Comparison of ENCODE assay signal across 8 cellular contexts in genomic region chr9:136784249-136784996, GRCh38. TPM values are rescaled to one million over a fixed set of nuclear protein-coding genes. Genes with fewer than 3 reads are reported as not detected.
DNase-seq lines count a peak whose midpoint lies in the region; FAIRE-seq and TF ChIP-seq lines count a peak whose summit lies in the region.

No MANE protein-coding gene starts in this region.

- TF ChIP-seq CTCF in esophagus squamous epithelium (IDR thresholded peaks at IDR 0.05), result peak; percentile 44 to 67 (median 56)
- peak; percentile 51 to 75 (median 52) for TF ChIP-seq CTCF in transverse colon (IDR thresholded peaks at IDR 0.05)

- peak overlapping the region; percentile 68 for H3K27ac Mint-ChIP-seq in activated naive CD4-positive, alpha-beta T cell treated with anti-CD3 and anti-CD28 coated beads, Interleukin-2, amount 50 U/mL, for 24 hours

- 22 to 32% methylated on average over 8 to 9 of the region's 9 CpGs for WGBS in esophagus squamous epithelium, 2 donors
- 23 to 40% methylated on average over 5 to 9 of the region's 9 CpGs for WGBS in transverse colon (ENCODE audit: low coverage in 1 of 2), 2 donors

- H3K36me3 ChIP-seq in esophagus squamous epithelium (no peaks in the 10 kb centered on the region), transverse colon (no peaks in the 10 kb centered on the region)

- TF ChIP-seq POLR2A in esophagus squamous epithelium (IDR thresholded peaks at IDR 0.05), result no peak
- TF ChIP-seq POLR2A in transverse colon (IDR thresholded peaks at IDR 0.05), result no peak
- no peak for TF ChIP-seq POLR2A in GM12891 (IDR thresholded peaks at IDR 0.05; ENCODE audit: low read depth, low read length)

- H3K9me3 ChIP-seq in esophagus squamous epithelium, result no peaks in the 10 kb centered on the region
- H3K9me3 ChIP-seq in transverse colon, result no peaks in the 10 kb centered on the region

- no peak for FAIRE-seq in GM12891 (lab: Jason Lieb, UNC)

- H3K4me3 ChIP-seq in esophagus squamous epithelium (no peak overlapping the region), transverse colon (no peak overlapping the region)

- H3K27me3 ChIP-seq in esophagus squamous epithelium (no peaks in the 10 kb centered on the region), transverse colon (no peaks in the 10 kb centered on the region)

- TF ChIP-seq EP300 in transverse colon (IDR thresholded peaks at IDR 0.05; ENCODE audit: low read depth), result no peak

- no peaks in the 10 kb centered on the region for H3K36me3 Mint-ChIP-seq in activated naive CD4-positive, alpha-beta T cell treated with anti-CD3 and anti-CD28 coated beads, Interleukin-2, amount 50 U/mL, for 24 hours

- peaks cover 12% of the 10 kb centered on the region for H3K4me1 Mint-ChIP-seq in activated naive CD4-positive, alpha-beta T cell treated with anti-CD3 and anti-CD28 coated beads, Interleukin-2, amount 50 U/mL, for 24 hours

- no peak overlapping the region for H3K4me3 Mint-ChIP-seq in activated naive CD4-positive, alpha-beta T cell treated with anti-CD3 and anti-CD28 coated beads, Interleukin-2, amount 50 U/mL, for 24 hours

- peaks cover 0 to 7% (median 0%) of the 10 kb centered on the region in 3 donors for H3K4me1 ChIP-seq in esophagus squamous epithelium
- peaks cover 4 to 21% (median 14%) of the 10 kb centered on the region in 4 donors for H3K4me1 ChIP-seq in transverse colon

- intact Hi-C loops in esophagus squamous epithelium (cut with DNase I) (loop anchor here (5.0 kb wide), 1 partner anchor 248 kb away; the partner anchor contains the start of gene FUT7), transverse colon (cut with DNase I; ENCODE audit: low total_unique reads) (no loop called here)

- no peaks in the 10 kb centered on the region for H3K27me3 Mint-ChIP-seq in activated naive CD4-positive, alpha-beta T cell treated with anti-CD3 and anti-CD28 coated beads, Interleukin-2, amount 50 U/mL, for 24 hours

- no peak for DNase-seq in activated naive CD4-positive, alpha-beta T cell (lab: John Stamatoyannopoulos, UW)
- DNase-seq in NOMO-1 treated with DMSO at 0.1 percent for 48 hours (lab: John Stamatoyannopoulos, UW; ENCODE audit: unreplicated experiment) (peak; percentile 64), esophagus squamous epithelium (lab: John Stamatoyannopoulos, UW) (no peak), transverse colon (no peak), GM12891 (ENCODE audit: insufficient read length, low spot score) (no peak), GM19240 (ENCODE audit: insufficient read length, low spot score) (no peak), SW480 (ENCODE audit: low spot score) (no peak)

- no peak overlapping the region for H3K27ac ChIP-seq in esophagus squamous epithelium
- no peak overlapping the region for H3K27ac ChIP-seq in transverse colon

- H3K9me3 Mint-ChIP-seq in activated naive CD4-positive, alpha-beta T cell treated with anti-CD3 and anti-CD28 coated beads, Interleukin-2, amount 50 U/mL, for 24 hours, result no peaks in the 10 kb centered on the region

- in situ Hi-C loops in transverse colon (cut with MboI; ENCODE audit: low pct_ligation_motif_present in 1 of 4, low pct_unique_long_range_greater_than_20kb in 1 of 4, low sequenced_read_pairs in 3 of 4), result loop anchor here (10.0 to 25.0 kb wide), 3 partner anchors 250 to 260 kb away; partner anchors contain the start of genes FUT7 (in 3 of the 4), NPDC1 (in 3 of the 4) and ABCA2 (in 2 of the 4)

TF ChIP-seq in GM12891, 5 proteins besides CTCF, POLR2A, EP300 and RAD21:
- TF ChIP-seq POU2F2 (IDR thresholded peaks at IDR 0.05; ENCODE audit: low read depth, low read length) (no peak), TAF1 (IDR thresholded peaks at IDR 0.05; ENCODE audit: low read depth, low read length) (no peak), SPI1 (IDR thresholded peaks at IDR 0.05; ENCODE audit: low read depth, low read length) (no peak), POLR2AphosphoS5 (IDR thresholded peaks at IDR 0.05; ENCODE audit: low read depth, low read length) (no peak), PAX5 (IDR thresholded peaks at IDR 0.05; ENCODE audit: insufficient read depth, low read length, severe bottlenecking) (no peak)

RNA-seq across cellular contexts. Expression of gene TMEM141, which starts 6.7 kb away (rescaled TPM):
- total RNA-seq in esophagus squamous epithelium (100 to 1,000 TPM; 109 to 129 (median 123) TPM), transverse colon (100 to 1,000 TPM; 179 to 392 (median 224) TPM)
- 29.8 TPM for polyA plus RNA-seq in GM12891 (2012; ENCODE audit: low read depth, missing spikeins)

RNA-seq across cellular contexts. Expression of gene CCDC183, which starts 11.7 kb away (rescaled TPM):
- total RNA-seq in esophagus squamous epithelium, result 1 to 10 TPM in 1 of 4 donors, not detected in 3; 2.1 TPM
- total RNA-seq in transverse colon, result 100 to 1,000 TPM in 1 of 4 donors, 10 to 100 TPM in 3; 25.2 to 161 (median 63.5) TPM
- polyA plus RNA-seq in GM12891 (2012; ENCODE audit: low read depth, missing spikeins), result 0.39 TPM

RNA-seq across cellular contexts. Expression of gene LCN15, which starts 20.1 kb away (rescaled TPM):
- total RNA-seq in esophagus squamous epithelium (not detected), transverse colon (10 to 100 TPM in 1 of 4 donors, 1 to 10 TPM in 1, not detected in 2; 6.4 to 11.9 TPM)
- not detected for polyA plus RNA-seq in GM12891 (2012; ENCODE audit: low read depth, missing spikeins)

RNA-seq across cellular contexts. Expression of gene RABL6, which starts 23.3 kb away (rescaled TPM):
- 10 to 100 TPM; 54.9 to 70.7 (median 61.5) TPM for total RNA-seq in esophagus squamous epithelium
- 100 to 1,000 TPM in 3 of 4 donors, 10 to 100 TPM in 1; 71.3 to 227 (median 160) TPM for total RNA-seq in transverse colon
- polyA plus RNA-seq in GM12891 (2012; ENCODE audit: low read depth, missing spikeins), result 61.1 TPM

RNA-seq across cellular contexts. Expression of gene LCN8, which starts 26.4 kb away (rescaled TPM):
- total RNA-seq in esophagus squamous epithelium (not detected), transverse colon (not detected)
- polyA plus RNA-seq in GM12891 (2012; ENCODE audit: low read depth, missing spikeins), result not detected

Comparison
In these comparisons a context has a peak if more than half of its experiments do, and no peak if none do; other contexts are left out.
1. RNA of gene CCDC183, which starts 11.7 kb away (total RNA-seq): 25.2 to 161 TPM in transverse colon; 2.1 TPM in esophagus squamous epithelium; every median in the first group is over 4 times any median in the second.